Comparison of ENCODE assay signal across 1 cellular context in genomic region chr1:10472220-10473144, GRCh38.
TF ChIP-seq lines count a peak whose summit lies in the region.

DFFA (minus strand) TSS chr1:10472529; CDS start chr1:10472458, 71 bp downstream.

TF ChIP-seq in HepG2, 621 proteins besides CTCF, POLR2A, EP300 and RAD21 (continued from another document and continues in another):
- TF ChIP-seq ZNF251 (CRISPR knock-in tag; IDR thresholded peaks at IDR 0.05) = no peak
- TF ChIP-seq TAF1 (CRISPR knock-in tag; IDR thresholded peaks at IDR 0.05) = peak; percentile 76
- TF ChIP-seq ZXDC (CRISPR knock-in tag; IDR thresholded peaks at IDR 0.05) = no peak
- TF ChIP-seq ZNF790 (CRISPR knock-in tag; IDR thresholded peaks at IDR 0.05; ENCODE audit: borderline replicate concordance) = peak; percentile 83; the same call in 1 of the 2 replicates
- peak; percentile 83 for TF ChIP-seq YY1 (IDR thresholded peaks at IDR 0.05; ENCODE audit: insufficient read depth, insufficient replicate concordance, low read depth, low read length)
- TF ChIP-seq ZMYM2 (CRISPR knock-in tag; IDR thresholded peaks at IDR 0.05) = no peak
- TF ChIP-seq CHD2 (IDR thresholded peaks at IDR 0.05; ENCODE audit: low read depth, low read length) = peak; percentile 94
- TF ChIP-seq KAT2B (IDR thresholded peaks at IDR 0.05; ENCODE audit: borderline replicate concordance, low read depth, low read length) = no peak
- peak; percentile 85 for TF ChIP-seq ZNF451 (CRISPR knock-in tag; IDR thresholded peaks at IDR 0.05)
- no peak for TF ChIP-seq RBM22 (optimal IDR thresholded peaks at IDR 0.05; ENCODE audit: low read length)
- TF ChIP-seq ZNF672 (CRISPR knock-in tag; IDR thresholded peaks at IDR 0.05) = no peak
- TF ChIP-seq ZBTB2 (CRISPR knock-in tag; IDR thresholded peaks at IDR 0.05; ENCODE audit: low read depth) = no peak
- TF ChIP-seq ZMAT5 (CRISPR knock-in tag; IDR thresholded peaks at IDR 0.05; ENCODE audit: borderline replicate concordance, low read depth) = no peak
- TF ChIP-seq ZEB1 (IDR thresholded peaks at IDR 0.05; ENCODE audit: insufficient replicate concordance, low read depth) = peak; percentile 28
- peak; percentile 60; the same call in 1 of the 2 replicates for TF ChIP-seq RFXAP (CRISPR knock-in tag; IDR thresholded peaks at IDR 0.05; ENCODE audit: borderline replicate concordance)
- TF ChIP-seq PCBP1 (IDR thresholded peaks at IDR 0.05; ENCODE audit: borderline replicate concordance, low read depth, low read length) = peak; percentile 46; the same call in 1 of the 2 replicates
- TF ChIP-seq JUND (CRISPR knock-in tag; IDR thresholded peaks at IDR 0.05) = peak; percentile 12; the same call in 1 of the 2 replicates
- no peak for TF ChIP-seq FIP1L1 (IDR thresholded peaks at IDR 0.05; ENCODE audit: borderline replicate concordance, insufficient read depth, low read depth, low read length)
- TF ChIP-seq ARID5B (CRISPR knock-in tag; IDR thresholded peaks at IDR 0.05) = peak; percentile 74
- no peak; the same call in 1 of the 2 replicates for TF ChIP-seq CAMTA2 (CRISPR knock-in tag; IDR thresholded peaks at IDR 0.05; ENCODE audit: borderline replicate concordance)
- no peak for TF ChIP-seq HNF4A (CRISPR knock-in tag; IDR thresholded peaks at IDR 0.05)
- peak; percentile 93; the same call in 1 of the 2 replicates for TF ChIP-seq ZNF891 (CRISPR knock-in tag; IDR thresholded peaks at IDR 0.05)
- TF ChIP-seq ZNF703 (CRISPR knock-in tag; IDR thresholded peaks at IDR 0.05; ENCODE audit: borderline replicate concordance) = no peak
- TF ChIP-seq NR1H2 (CRISPR knock-in tag; IDR thresholded peaks at IDR 0.05; ENCODE audit: borderline replicate concordance, low read depth) = peak; percentile 48; the same call in 1 of the 2 replicates
- no peak for TF ChIP-seq MBNL3 (CRISPR knock-in tag; conservative IDR thresholded peaks at IDR 0.05)
- no peak for TF ChIP-seq CENPT (CRISPR knock-in tag; IDR thresholded peaks at IDR 0.05; ENCODE audit: low read depth)
- no peak for TF ChIP-seq ZNF441 (CRISPR knock-in tag; IDR thresholded peaks at IDR 0.05; ENCODE audit: borderline replicate concordance)
- 0 out of 2 replicates have a peak, but pooled peaks have one; percentile 68 for TF ChIP-seq MTA1 (CRISPR knock-in tag; IDR thresholded peaks at IDR 0.05; ENCODE audit: borderline replicate concordance)
- TF ChIP-seq ZFP36L2 (CRISPR knock-in tag; IDR thresholded peaks at IDR 0.05) = no peak
- TF ChIP-seq SRSF9 (IDR thresholded peaks at IDR 0.05; ENCODE audit: borderline replicate concordance, insufficient read depth, low read depth, low read length, poor library complexity, severe bottlenecking) = no peak
- TF ChIP-seq ELF1 (CRISPR knock-in tag; IDR thresholded peaks at IDR 0.05) = peak; percentile 97
- 0 out of 2 replicates have a peak, but pooled peaks have one; percentile 52 for TF ChIP-seq AKAP8 (CRISPR knock-in tag; IDR thresholded peaks at IDR 0.05)
- peak; percentile 72 for TF ChIP-seq TBL1XR1 (IDR thresholded peaks at IDR 0.05; ENCODE audit: borderline replicate concordance, low read length, partially characterized antibody)
- peak; percentile 70 for TF ChIP-seq RBFOX2 (IDR thresholded peaks at IDR 0.05; ENCODE audit: low read depth, low read length)
- peak; percentile 85 for TF ChIP-seq ZNF317 (CRISPR knock-in tag; IDR thresholded peaks at IDR 0.05)
- no peak for TF ChIP-seq ZNF207 (IDR thresholded peaks at IDR 0.05; ENCODE audit: borderline replicate concordance)
- no peak for TF ChIP-seq ZMAT3 (CRISPR knock-in tag; conservative IDR thresholded peaks at IDR 0.05)
- no peak for TF ChIP-seq LRRFIP1 (CRISPR knock-in tag; conservative IDR thresholded peaks at IDR 0.05)
- no peak for TF ChIP-seq ZNF777 (CRISPR knock-in tag; IDR thresholded peaks at IDR 0.05)
- peak; percentile 49; the same call in 1 of the 2 replicates for TF ChIP-seq ZSCAN20 (CRISPR knock-in tag; IDR thresholded peaks at IDR 0.05; ENCODE audit: borderline replicate concordance)
- no peak for TF ChIP-seq BATF2 (CRISPR knock-in tag; IDR thresholded peaks at IDR 0.05)
- peak; percentile 60 for TF ChIP-seq MED1 (CRISPR knock-in tag; IDR thresholded peaks at IDR 0.05)
- TF ChIP-seq RNF219 (CRISPR knock-in tag; IDR thresholded peaks at IDR 0.05) = no peak
- no peak for TF ChIP-seq ZNF558 (CRISPR knock-in tag; IDR thresholded peaks at IDR 0.05; ENCODE audit: borderline replicate concordance)
- TF ChIP-seq ZNF766 (CRISPR knock-in tag; IDR thresholded peaks at IDR 0.05; ENCODE audit: borderline replicate concordance) = 0 out of 2 replicates have a peak, but pooled peaks have one; percentile 50
- 0 out of 2 replicates have a peak, but pooled peaks have one; percentile 59 for TF ChIP-seq ZNF264 (CRISPR knock-in tag; IDR thresholded peaks at IDR 0.05)
- peak; percentile 57 for TF ChIP-seq SP2 (CRISPR knock-in tag; IDR thresholded peaks at IDR 0.05)
